ENCODE assay signal across 13 cellular contexts in genomic region chr2:2033691-2034090, GRCh38.
A peak's percentile ranks its signal among the peaks of the same experiment; 100 is the strongest.
DNase-seq lines count a peak whose midpoint lies in the region; ATAC-seq and TF ChIP-seq lines count a peak whose summit lies in the region.
"Had no signal": no experiment of that assay in that cellular context is flagged by ENCODE, and none has a peak within 500 bp of the region (broad histone marks: within the 10 kb centered on the region; RNA-seq: fewer than 3 reads in every experiment).

No MANE protein-coding gene starts in this region.

- H3K4me3 ChIP-seq in BLaER1: no peak overlapping the region
- H3K4me3 ChIP-seq in esophagus muscularis mucosa: no peak overlapping the region
- H3K4me3 ChIP-seq in left lung: no peak overlapping the region

- no peak for TF ChIP-seq POLR2A in esophagus muscularis mucosa (IDR thresholded peaks at IDR 0.05; ENCODE audit: low read depth)

- no peaks in the 10 kb centered on the region for H4K20me1 ChIP-seq in BLaER1

- no peak for ATAC-seq in left lung
- ATAC-seq: HepG2 had no signal

- H3K27ac ChIP-seq in BLaER1 (no peak overlapping the region), esophagus muscularis mucosa (replicated peaks in 1 of 4) (no peak overlapping the region), left lung (no peak overlapping the region)
- H3K27ac ChIP-seq: C4-2B had no signal

- DNase-seq in NCI-H2171 treated with DMSO at 0.1 percent for 48 hours (lab: John Stamatoyannopoulos, UW) (peak; percentile 47), NCI-H2171 (lab: John Stamatoyannopoulos, UW) (no peak), NCI-H1694 treated with DMSO at 0.1 percent for 48 hours (lab: John Stamatoyannopoulos, UW) (peak; percentile 36), esophagus muscularis mucosa (ENCODE audit: extremely low spot score) (peak; percentile 79), left lung (no peak), HPDE6-E6E7 (ENCODE audit: extremely low spot score) (no peak)
- DNase-seq: 8988T; Caco-2; CD4-positive, alpha-beta T cell; H9 had no signal

- no peaks in the 10 kb centered on the region for H3K27me3 ChIP-seq in BLaER1
- H3K27me3 ChIP-seq in esophagus muscularis mucosa: peaks cover 0 to 5% (median 0%) of the 10 kb centered on the region in 4 donors
- H3K27me3 ChIP-seq in left lung: no peaks in the 10 kb centered on the region

- H3K9ac ChIP-seq in BLaER1: no peak overlapping the region

- intact Hi-C loops in esophagus muscularis mucosa (cut with DNase I) (no loop called here), left lung (cut with DNase I) (no loop called here)

- peaks cover 6% of the 10 kb centered on the region; the same call in 1 of the 2 replicates for H3K9me3 ChIP-seq in BLaER1
- no peaks in the 10 kb centered on the region for H3K9me3 ChIP-seq in esophagus muscularis mucosa
- H3K9me3 ChIP-seq in left lung: no peaks in the 10 kb centered on the region
- H3K9me3 ChIP-seq: Caco-2 had no signal

- peak overlapping the region; percentile 52 for H3K4me2 ChIP-seq in BLaER1

- peaks cover 31% of the 10 kb centered on the region for H3K4me1 ChIP-seq in BLaER1
- H3K4me1 ChIP-seq in esophagus muscularis mucosa: no peaks in the 10 kb centered on the region
- H3K4me1 ChIP-seq in left lung: no peaks in the 10 kb centered on the region
- H3K4me1 ChIP-seq: Caco-2 had no signal

- no peak for TF ChIP-seq EP300 in esophagus muscularis mucosa (IDR thresholded peaks at IDR 0.05)

- 89% methylated on average over 5 of the region's 5 CpGs for WGBS in esophagus muscularis mucosa

- TF ChIP-seq CTCF in esophagus muscularis mucosa (IDR thresholded peaks at IDR 0.05) (no peak), left lung (IDR thresholded peaks at IDR 0.05) (no peak)

- no peaks in the 10 kb centered on the region for H3K36me3 ChIP-seq in BLaER1
- H3K36me3 ChIP-seq in esophagus muscularis mucosa: no peaks in the 10 kb centered on the region
- H3K36me3 ChIP-seq in left lung: no peaks in the 10 kb centered on the region

Comparison
In these comparisons a context has a peak if more than half of its experiments do, and no peak if none do; other contexts are left out.
1. DNase-seq: peak in NCI-H2171 treated with DMSO at 0.1 percent for 48 hours (single experiment), NCI-H1694 treated with DMSO at 0.1 percent for 48 hours (single experiment) and esophagus muscularis mucosa (single experiment); none in NCI-H2171 (single experiment), left lung (0 of 2) and HPDE6-E6E7 (single experiment).